ENCODE assay signal across 15 cellular contexts in the genomic region with DNA sequence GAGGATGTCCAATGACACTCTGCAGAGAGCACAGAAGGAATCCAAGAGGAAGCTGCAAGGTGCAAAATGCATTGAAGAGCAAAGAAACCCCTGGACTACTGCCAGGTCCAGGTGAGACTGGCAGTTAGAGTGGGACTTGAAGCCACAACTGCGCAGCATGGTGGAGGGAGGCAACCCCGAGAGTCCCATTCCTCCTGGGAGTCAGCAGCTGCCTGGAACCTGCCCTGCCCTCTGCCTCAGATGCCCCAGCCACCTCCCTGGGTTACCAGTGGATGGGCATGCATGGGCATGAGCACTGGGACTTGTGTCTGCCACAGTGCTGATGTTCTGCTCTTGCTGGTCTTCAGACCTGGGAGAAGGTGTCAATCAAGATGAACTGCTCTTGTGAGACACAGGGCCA. TPM values are rescaled to one million over a fixed set of nuclear protein-coding genes. Genes with fewer than 3 reads are reported as not detected.
A peak's percentile ranks its signal among the peaks of the same experiment; 100 is the strongest.
DNase-seq lines count a peak whose midpoint lies in the region; FAIRE-seq and TF ChIP-seq lines count a peak whose summit lies in the region.
"Had no signal": no experiment of that assay in that cellular context is flagged by ENCODE, and none has a peak within 500 bp of the region (broad histone marks: within the 10 kb centered on the region; RNA-seq: fewer than 3 reads in every experiment).

No MANE protein-coding gene starts in this region.

- intact Hi-C loops in posterior vena cava (cut with DNase I), result loop anchor here in 1 of 2 donors (10.0 kb wide), 1 partner anchor 190 kb away; no protein-coding TSS in a partner anchor

- DNase-seq in T-helper 1 cell (no peak), HL-60 (ENCODE audit: low read depth in 1 of 2, low spot score in 1 of 2) (no peak), chondrocyte (ENCODE audit: low spot score) (peak; percentile 68), posterior vena cava (ENCODE audit: low spot score) (peak; percentile 50), HUDEP-2 (lab: John Stamatoyannopoulos, UW; ENCODE audit: unreplicated experiment in 76 of 76) (no peak), NCI-H748 treated with DMSO at 0.1 percent for 48 hours (lab: John Stamatoyannopoulos, UW) (no peak), GM12892 (ENCODE audit: insufficient read length) (no peak)
- DNase-seq: ACHN, Calu3, NCI-H2171 had no signal

- peaks cover 6% of the 10 kb centered on the region for H3K4me1 Mint-ChIP-seq in T-helper 1 cell treated with Interleukin-12 subunit alpha and Interleukin-12 subunit beta and Interleukin-4 antibody, amounts not matched to agents 30 μg/mL and 1 μg/mL, for 36 hours (ENCODE audit: low read depth)
- H3K4me1 Mint-ChIP-seq in chondrocyte (ENCODE audit: low read depth), result peaks cover 4% of the 10 kb centered on the region

- no peaks in the 10 kb centered on the region for H3K27me3 Mint-ChIP-seq in T-helper 1 cell treated with Interleukin-12 subunit alpha and Interleukin-12 subunit beta and Interleukin-4 antibody, amounts not matched to agents 30 μg/mL and 1 μg/mL, for 36 hours (ENCODE audit: low read depth)
- no peaks in the 10 kb centered on the region for H3K27me3 Mint-ChIP-seq in chondrocyte (ENCODE audit: low read depth)

- H3K4me3 Mint-ChIP-seq in T-helper 1 cell treated with Interleukin-12 subunit alpha and Interleukin-12 subunit beta and Interleukin-4 antibody, amounts not matched to agents 30 μg/mL and 1 μg/mL, for 36 hours, result no peak overlapping the region
- no peak overlapping the region for H3K4me3 Mint-ChIP-seq in chondrocyte (ENCODE audit: unreplicated experiment)
- H3K4me3 Mint-ChIP-seq: activated T-helper 1 cell treated with anti-CD3 and anti-CD28 coated beads, Interleukin-12 subunit alpha, Interleukin-12 subunit beta, Interleukin-2, Interleukin-4 antibody, amounts not matched to agents 30 ng/mL and 10 ng/mL and 1 ng/mL, durations not matched to agents 14 hours and 24 hours and 36 hours had no signal

- no peak for FAIRE-seq in GM12892 (lab: Jason Lieb, UNC)

- H3K36me3 Mint-ChIP-seq in T-helper 1 cell treated with Interleukin-12 subunit alpha and Interleukin-12 subunit beta and Interleukin-4 antibody, amounts not matched to agents 30 μg/mL and 1 μg/mL, for 36 hours (ENCODE audit: low read depth), result no peaks in the 10 kb centered on the region
- H3K36me3 Mint-ChIP-seq in chondrocyte (ENCODE audit: low read depth), result peaks cover 11% of the 10 kb centered on the region

- TF ChIP-seq POLR2A in GM12892 (IDR thresholded peaks at IDR 0.05; ENCODE audit: low read depth, low read length), result no peak

- no peak overlapping the region for H3K4me3 ChIP-seq in HL-60 (replicated peaks; ENCODE audit: insufficient read depth, low read length)
- H3K4me3 ChIP-seq: smooth muscle cell, suprapubic skin had no signal

- H3K27ac ChIP-seq in HL-60 (replicated peaks), result 0 out of 2 replicates have a peak overlapping the region, but pooled peaks have one; percentile 0
- H3K27ac ChIP-seq: suprapubic skin, VCaP had no signal

- no peaks in the 10 kb centered on the region for H3K9me3 Mint-ChIP-seq in T-helper 1 cell treated with Interleukin-12 subunit alpha and Interleukin-12 subunit beta and Interleukin-4 antibody, amounts not matched to agents 30 μg/mL and 1 μg/mL, for 36 hours
- no peaks in the 10 kb centered on the region for H3K9me3 Mint-ChIP-seq in chondrocyte (ENCODE audit: low read depth)
- H3K9me3 Mint-ChIP-seq: activated T-helper 1 cell treated with anti-CD3 and anti-CD28 coated beads, Interleukin-12 subunit alpha, Interleukin-12 subunit beta, Interleukin-2, Interleukin-4 antibody, amounts not matched to agents 30 ng/mL and 10 ng/mL and 1 ng/mL, durations not matched to agents 14 hours and 24 hours and 36 hours had no signal

- H3K27me3 ChIP-seq in HL-60 (ENCODE audit: insufficient read depth, poor library complexity, severe bottlenecking), result no peaks in the 10 kb centered on the region
- H3K27me3 ChIP-seq: suprapubic skin had no signal

- TF ChIP-seq CTCF in HL-60 (IDR thresholded peaks at IDR 0.05; ENCODE audit: insufficient read depth, low read length) (no peak), chondrocyte (IDR thresholded peaks at IDR 0.05) (no peak)

- H3K27ac Mint-ChIP-seq in T-helper 1 cell treated with Interleukin-12 subunit alpha and Interleukin-12 subunit beta and Interleukin-4 antibody, amounts not matched to agents 30 μg/mL and 1 μg/mL, for 36 hours, result peak overlapping the region; percentile 67
- H3K27ac Mint-ChIP-seq in chondrocyte (ENCODE audit: unreplicated experiment), result no peak overlapping the region
- H3K27ac Mint-ChIP-seq: activated T-helper 1 cell treated with anti-CD3 and anti-CD28 coated beads, Interleukin-12 subunit alpha, Interleukin-12 subunit beta, Interleukin-2, Interleukin-4 antibody, amounts not matched to agents 30 ng/mL and 10 ng/mL and 1 ng/mL, durations not matched to agents 14 hours and 24 hours and 36 hours had no signal

RNA-seq across cellular contexts. Expression of gene ANKMY1, which starts 43.2 kb away (rescaled TPM):
- 9.5 to 20.6 TPM (median 10.8 TPM) in 3 replicates for total RNA-seq in chondrocyte
- total RNA-seq in posterior vena cava, result 10 to 100 TPM in 1 of 2 donors, 1 to 10 TPM in 1; 7.1 to 12.9 TPM
- 9.9 TPM for polyA plus RNA-seq in GM12892 (2012; ENCODE audit: missing spikeins)

RNA-seq across cellular contexts. Expression of gene DUSP28, which starts 45.5 kb away (rescaled TPM):
- total RNA-seq in chondrocyte (3.4 to 4.7 TPM (median 3.7 TPM) in 3 replicates), posterior vena cava (1 to 10 TPM; 2.0 to 2.3 TPM)
- polyA plus RNA-seq in GM12892 (2012; ENCODE audit: missing spikeins), result 7.3 TPM

RNA-seq across cellular contexts. Expression of gene RNPEPL1, which starts 53.7 kb away (rescaled TPM):
- total RNA-seq in chondrocyte (54.9 to 63.2 TPM (median 61.3 TPM) in 3 replicates), posterior vena cava (10 to 100 TPM; 47.1 to 49.3 TPM)
- 10.2 TPM for polyA plus RNA-seq in GM12892 (2012; ENCODE audit: missing spikeins)

Comparison
In these comparisons a context has a peak if more than half of its experiments do, and no peak if none do; other contexts are left out.
1. DNase-seq: peak in chondrocyte (single experiment) and posterior vena cava (single experiment); none in T-helper 1 cell (0 of 5), HL-60 (0 of 2), HUDEP-2 (0 of 76), NCI-H748 treated with DMSO at 0.1 percent for 48 hours (single experiment) and GM12892 (single experiment).